10 cellular contexts compared by ENCODE assay signal in the genomic region with DNA sequence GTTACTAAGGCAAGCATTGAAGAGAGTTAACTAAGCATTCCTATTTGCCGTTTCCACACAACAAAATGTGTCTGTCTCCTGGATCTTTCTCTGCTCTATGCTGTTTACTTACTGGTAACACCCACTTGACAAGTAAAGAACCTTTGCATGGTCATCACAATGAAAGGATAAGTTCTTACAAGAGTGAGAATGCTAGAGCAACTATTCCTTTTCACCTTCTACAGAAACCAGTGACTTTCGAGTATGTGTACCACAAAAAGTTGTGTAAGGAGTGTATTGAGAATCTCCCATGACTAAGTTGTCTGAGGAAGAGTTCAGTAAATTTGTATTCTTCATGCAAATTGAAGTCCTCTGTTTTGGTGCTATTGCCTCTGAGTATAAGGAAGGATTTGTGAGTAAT. TPM values are rescaled to one million over a fixed set of nuclear protein-coding genes. Genes with fewer than 3 reads are reported as not detected.
DNase-seq lines count a peak whose midpoint lies in the region; ATAC-seq, FAIRE-seq and TF ChIP-seq lines count a peak whose summit lies in the region.
"Had no signal": no experiment of that assay in that cellular context is flagged by ENCODE, and none has a peak within 500 bp of the region (broad histone marks: within the 10 kb centered on the region; RNA-seq: fewer than 3 reads in every experiment).

No MANE protein-coding gene starts in this region.

- peak; percentile 15 to 17; a peak in 3 of 6 replicates for ATAC-seq in A549
- ATAC-seq in HG03139 (IDR thresholded peaks at IDR 0.05; ENCODE audit: unreplicated experiment) = no peak

- H4K20me1 ChIP-seq in OCI-LY3 (ENCODE audit: insufficient read depth, low read length) = peaks cover 95% of the 10 kb centered on the region

- CTCF ChIA-PET in A549 (lab: Yijun Ruan, JAX) = interaction anchor here (1.6 to 3.0 kb wide), 4 partner anchors 12 to 452 kb away, joined by 4 to 9 read pairs (median 5); no protein-coding TSS in a partner anchor

- H3K4me2 ChIP-seq in A549 (peak overlapping the region; percentile 64), OCI-LY3 (ENCODE audit: low read length) (peak overlapping the region; percentile 25; the same call in 1 of the 2 replicates)

- TF ChIP-seq EP300 in A549 (IDR thresholded peaks at IDR 0.05) = no peak

- H2AFZ ChIP-seq in OCI-LY3 (ENCODE audit: low read depth, low read length) = no peak overlapping the region

- H3K4me1 ChIP-seq in A549 (peaks cover 87% of the 10 kb centered on the region), OCI-LY3 (ENCODE audit: low read length) (peaks cover 39% of the 10 kb centered on the region)

- WGBS in A549 (ENCODE audit: missing lambda C conversion rate) = 14% methylated on average over 2 of the region's 2 CpGs

- TF ChIP-seq CTCF in A549 (IDR thresholded peaks at IDR 0.05) (no peak), OCI-LY3 (IDR thresholded peaks at IDR 0.05; ENCODE audit: low read depth, low read length) (no peak)

- POLR2A ChIA-PET in A549 (lab: Yijun Ruan, JAX) = interaction anchor here (1.0 to 3.1 kb wide), 2 partner anchors 10 to 131 kb away, joined by 3 to 12 read pairs; a partner anchor contains a TSS

- intact Hi-C loops in posterior vena cava (cut with DNase I) = no loop called here

- no peak for TF ChIP-seq RAD21 in A549 (conservative IDR thresholded peaks at IDR 0.05 in 1 of 2, IDR thresholded peaks at IDR 0.05 in 1 of 2)

- H3K4me3 ChIP-seq in A549 (no peak overlapping the region), OCI-LY3 (ENCODE audit: low read length) (no peak overlapping the region)

- H3K27ac ChIP-seq in A549 (peak overlapping the region in 1 of 2 experiments; percentile 45; a peak in 1 of 6 replicates), OCI-LY3 (ENCODE audit: low read length) (no peak overlapping the region)

- H3K79me2 ChIP-seq in OCI-LY3 (ENCODE audit: low read length) = peaks cover 97% of the 10 kb centered on the region

- H3K36me3 ChIP-seq in OCI-LY3 (replicated peaks; ENCODE audit: low read depth, low read length) = peaks cover 41% of the 10 kb centered on the region

- H3K9ac ChIP-seq in OCI-LY3 (ENCODE audit: low read length) = no peak overlapping the region

- no peak for FAIRE-seq in A549 (lab: Jason Lieb, UNC)

- no peak for TF ChIP-seq POLR2A in A549 (IDR thresholded peaks at IDR 0.05; ENCODE audit: low read length)

- no peaks in the 10 kb centered on the region for H3K27me3 ChIP-seq in OCI-LY3 (ENCODE audit: low read depth, low read length)

- H3K9me3 ChIP-seq in A549 (no peaks in the 10 kb centered on the region), OCI-LY3 (ENCODE audit: insufficient read depth, low read length) (no peaks in the 10 kb centered on the region)

- peak in 1 of 2 experiments; percentile 46 for DNase-seq in A549 (ENCODE audit: low read depth in 1 of 2, low spot score in 1 of 2)
- DNase-seq in GM03348 (ENCODE audit: low spot score) = peak; percentile 18
- peak; percentile 79 for DNase-seq in fibroblast of peridontal ligament (ENCODE audit: extremely low read depth)
- no peak for DNase-seq in hippocampal formation (lab: John Stamatoyannopoulos, UW)
- DNase-seq in posterior vena cava (ENCODE audit: low spot score) = no peak
- DNase-seq in DMS114 treated with DMSO at 0.1 percent for 48 hours (lab: John Stamatoyannopoulos, UW; ENCODE audit: unreplicated experiment) = no peak
- DNase-seq: GDM1, retina had no signal

TF ChIP-seq in A549, 52 proteins besides CTCF, POLR2A, EP300 and RAD21:
- TF ChIP-seq KDM5A (IDR thresholded peaks at IDR 0.05) (no peak), PHF8 (IDR thresholded peaks at IDR 0.05; ENCODE audit: borderline replicate concordance, low read depth) (no peak), MAFK (IDR thresholded peaks at IDR 0.05; ENCODE audit: partially characterized antibody) (peak; percentile 69), POLR2AphosphoS2 (conservative IDR thresholded peaks at IDR 0.05; ENCODE audit: low read length) (peak; percentile 68), CBX8 (IDR thresholded peaks at IDR 0.05) (no peak), SREBF2 (IDR thresholded peaks at IDR 0.05) (no peak), FOSB (CRISPR knock-in tag; IDR thresholded peaks at IDR 0.05) (0 out of 2 replicates have a peak, but pooled peaks have one; percentile 6), FOSL2 (IDR thresholded peaks at IDR 0.05) (no peak), FOSL2 (CRISPR knock-in tag; IDR thresholded peaks at IDR 0.05) (0 out of 2 replicates have a peak, but pooled peaks have one; percentile 7)

RNA-seq across cellular contexts. Expression of a gene that starts 10.8 kb away (rescaled TPM):
- 16.5 and 16.7 TPM in 2 replicates for polyA plus RNA-seq in A549 (2011; rRNA removed)
- 8.3 and 10.4 TPM in 2 replicates for polyA plus RNA-seq in A549 (2012; cell fraction: cytosol; rRNA removed)
- 6.4 and 9.5 TPM in 2 replicates for polyA plus RNA-seq in A549 (2012; cell fraction: nucleus; rRNA removed)
- polyA plus RNA-seq in A549 (2017; fragmentation: RNase III; extraction: RNeasy Plus Mini Kit Qiagen cat#74134 plus additional on column Dnase treatment) = 11.8 to 13.8 TPM (median 13.3 TPM) in 3 replicates
- polyA minus RNA-seq in A549 (2011; rRNA and poly(A)+ RNA removed) = 32.6 and 35.8 TPM in 2 replicates
- total RNA-seq in posterior vena cava = 10 to 100 TPM; 26.5 to 30.2 TPM

Comparison
In these comparisons a context has a peak if more than half of its experiments do, and no peak if none do; other contexts are left out.
1. DNase-seq: peak in GM03348 (single experiment) and fibroblast of peridontal ligament (single experiment); none in hippocampal formation (0 of 2), posterior vena cava (single experiment) and DMS114 treated with DMSO at 0.1 percent for 48 hours (single experiment).